In the genomic region with DNA sequence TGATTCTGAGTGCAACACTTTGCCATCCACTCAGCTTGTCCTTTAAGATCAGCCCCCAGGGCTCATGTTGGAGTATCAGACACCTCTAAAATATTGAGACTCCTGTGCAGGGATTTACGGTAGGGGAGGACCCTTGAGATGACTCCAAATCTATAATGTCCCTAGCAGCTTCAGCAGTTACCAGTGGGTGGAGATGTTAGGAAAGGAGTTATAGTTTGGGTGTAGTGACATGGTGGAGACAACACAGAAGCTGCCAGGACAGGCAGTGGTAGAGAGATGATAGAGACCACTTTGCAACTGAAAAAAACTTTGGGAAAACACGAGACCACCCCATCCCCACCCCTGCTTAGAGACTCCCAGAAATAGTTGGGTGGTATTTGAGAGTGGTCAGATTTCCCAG, we compare ENCODE assay signal across 18 cellular contexts. TPM values are rescaled to one million over a fixed set of nuclear protein-coding genes. Genes with fewer than 3 reads are reported as not detected.
DNase-seq lines count a peak whose midpoint lies in the region; ATAC-seq and TF ChIP-seq lines count a peak whose summit lies in the region.
"Had no signal": no experiment of that assay in that cellular context is flagged by ENCODE, and none has a peak within 500 bp of the region (broad histone marks: within the 10 kb centered on the region; RNA-seq: fewer than 3 reads in every experiment).

No MANE protein-coding gene starts in this region.

- peak overlapping the region; percentile 45 for H4K8ac ChIP-seq in trophoblast cell (ENCODE audit: low read depth, low read length)

- no peak overlapping the region for H3K4me3 Mint-ChIP-seq in activated CD4-positive, alpha-beta T cell treated with anti-CD3 and anti-CD28 coated beads, Interleukin-2, amount 10 ng/mL, durations not matched to agents 7 days and 5 days
- H3K4me3 Mint-ChIP-seq: B cell had no signal

- no peaks in the 10 kb centered on the region for H3K9me3 ChIP-seq in trophoblast cell (ENCODE audit: insufficient read depth, low read depth, low read length)
- H3K9me3 ChIP-seq: Caco-2 had no signal

- no peaks in the 10 kb centered on the region for H3K36me3 Mint-ChIP-seq in activated CD4-positive, alpha-beta T cell treated with anti-CD3 and anti-CD28 coated beads, Interleukin-2, amount 10 ng/mL, durations not matched to agents 7 days and 5 days (ENCODE audit: low read depth)

- no peak overlapping the region for H3K4ac ChIP-seq in trophoblast cell (ENCODE audit: low read depth, low read length)

- no peaks in the 10 kb centered on the region for H3K36me3 ChIP-seq in trophoblast cell (ENCODE audit: control insufficient read depth in 1 of 2, insufficient read depth in 2 of 2, low read length in 2 of 2)

- no CpG with 5 or more reads among the region's 2 CpGs for WGBS in trophoblast cell (ENCODE audit: extremely low coverage, insufficient coverage, insufficient read length)

- POLR2A ChIA-PET in activated CD4-positive, alpha-beta T cell treated with anti-CD3 and anti-CD28 coated beads, Interleukin-2, amount 10 ng/mL, durations not matched to agents 7 days and 5 days (lab: Charles Lee): no interaction called here

- H2BK12ac ChIP-seq in trophoblast cell (ENCODE audit: low read length): peak overlapping the region; percentile 84

- DNase-seq in NCI-H146 (lab: John Stamatoyannopoulos, UW) (peak; percentile 37), NCI-H146 treated with DMSO at 0.1 percent for 48 hours (lab: John Stamatoyannopoulos, UW; ENCODE audit: unreplicated experiment) (no peak), M059J (ENCODE audit: low read depth) (peak; percentile 14), epithelial cell of esophagus (ENCODE audit: low read depth) (no peak), trophoblast cell (no peak), hepatic stellate cell (ENCODE audit: low spot score) (no peak)
- no peak for DNase-seq in activated CD4-positive, alpha-beta T cell treated with anti-CD3 and anti-CD28 coated beads, Interleukin-2, amount 10 ng/mL, durations not matched to agents 7 days and 5 days
- DNase-seq: Caco-2, GDM1, GOT3, KG1, NCI-H1930, NCI-H345, NCI-H524 treated with DMSO at 0.1 percent for 48 hours had no signal

- no peak overlapping the region for H2AK5ac ChIP-seq in trophoblast cell (ENCODE audit: low read length)

- peak overlapping the region; percentile 70 for H4K91ac ChIP-seq in trophoblast cell (ENCODE audit: low read depth, low read length)

- CTCF ChIA-PET in activated CD4-positive, alpha-beta T cell treated with anti-CD3 and anti-CD28 coated beads, Interleukin-2, amount 10 ng/mL, durations not matched to agents 7 days and 5 days (lab: Charles Lee): interaction anchor here (0.7 to 1.6 kb wide), 2 partner anchors 9 to 25 kb away, joined by 3 read pairs; no protein-coding TSS in a partner anchor

- H3K27ac ChIP-seq in trophoblast cell (ENCODE audit: low read depth, low read length): no peak overlapping the region
- H3K27ac ChIP-seq: 22Rv1 had no signal

- H3K4me1 Mint-ChIP-seq in activated CD4-positive, alpha-beta T cell treated with anti-CD3 and anti-CD28 coated beads, Interleukin-2, amount 10 ng/mL, durations not matched to agents 7 days and 5 days: no peaks in the 10 kb centered on the region
- H3K4me1 Mint-ChIP-seq: B cell had no signal

- H3K9ac ChIP-seq in trophoblast cell (ENCODE audit: low read length): no peak overlapping the region

- no peak overlapping the region for H3K27ac Mint-ChIP-seq in activated CD4-positive, alpha-beta T cell treated with anti-CD3 and anti-CD28 coated beads, Interleukin-2, amount 10 ng/mL, durations not matched to agents 7 days and 5 days
- H3K27ac Mint-ChIP-seq: B cell had no signal

- H3K79me2 ChIP-seq in trophoblast cell (ENCODE audit: control insufficient read depth, insufficient read depth, low read length, poor library complexity): no peaks in the 10 kb centered on the region

- H3K4me2 ChIP-seq in trophoblast cell (ENCODE audit: low read length): no peak overlapping the region

- peak; percentile 7 for TF ChIP-seq CTCF in epithelial cell of esophagus (IDR thresholded peaks at IDR 0.05; ENCODE audit: insufficient read depth, low read depth, low read length, missing control alignments)

- H3K27me3 Mint-ChIP-seq in activated CD4-positive, alpha-beta T cell treated with anti-CD3 and anti-CD28 coated beads, Interleukin-2, amount 10 ng/mL, durations not matched to agents 7 days and 5 days: no peaks in the 10 kb centered on the region
- H3K27me3 Mint-ChIP-seq: B cell had no signal

- H3K4me1 ChIP-seq in trophoblast cell (ENCODE audit: control insufficient read depth in 1 of 2, insufficient read depth in 2 of 2, low read length in 2 of 2): peaks cover 0 to 6% of the 10 kb centered on the region in 2 experiments

- peaks cover 7% of the 10 kb centered on the region for H3K79me1 ChIP-seq in trophoblast cell (ENCODE audit: low read length)

- H4K12ac ChIP-seq in trophoblast cell (ENCODE audit: low read depth, low read length): no peak overlapping the region

- no peak overlapping the region for H3K23ac ChIP-seq in trophoblast cell (ENCODE audit: low read length)

- H2BK120ac ChIP-seq in trophoblast cell (ENCODE audit: insufficient read depth, low read length, poor library complexity): peak overlapping the region; percentile 31

- H3K4me3 ChIP-seq in epithelial cell of esophagus (ENCODE audit: low read length) (no peak overlapping the region), trophoblast cell (ENCODE audit: low read depth, low read length) (no peak overlapping the region)

- no peak overlapping the region for H3K14ac ChIP-seq in trophoblast cell (ENCODE audit: low read length)

- H3K9me3 Mint-ChIP-seq in activated CD4-positive, alpha-beta T cell treated with anti-CD3 and anti-CD28 coated beads, Interleukin-2, amount 10 ng/mL, durations not matched to agents 7 days and 5 days: peaks cover 3% of the 10 kb centered on the region

- no peak for ATAC-seq in GM18861 (IDR thresholded peaks at IDR 0.05; ENCODE audit: unreplicated experiment)
- ATAC-seq: Panc1 had no signal

- no peak overlapping the region for H2AFZ ChIP-seq in trophoblast cell (ENCODE audit: insufficient read depth, low read length, poor library complexity)

- H3K18ac ChIP-seq in trophoblast cell (ENCODE audit: low read length): no peak overlapping the region

- H2BK5ac ChIP-seq in trophoblast cell (ENCODE audit: low read depth, low read length, poor library complexity): no peak overlapping the region

- H3K27me3 ChIP-seq in trophoblast cell (ENCODE audit: insufficient read depth, low read length): no peaks in the 10 kb centered on the region

RNA-seq across cellular contexts. Expression of a gene that starts 43.3 kb away (rescaled TPM):
- total RNA-seq in M059J (2014; rRNA removed; shearing (Covaris generic)): 36.3 and 61.7 TPM in 2 replicates
- 241 and 242 TPM in 2 replicates for polyA plus RNA-seq in trophoblast cell (2013)
- total RNA-seq in activated CD4-positive, alpha-beta T cell treated with anti-CD3 and anti-CD28 coated beads, Interleukin-2, amount 10 ng/mL, durations not matched to agents 7 days and 5 days: 10 to 100 TPM; 38.3 to 39.5 TPM

Comparison
In these comparisons a context has a peak if more than half of its experiments do, and no peak if none do; other contexts are left out.
1. DNase-seq: peak in NCI-H146 (single experiment) and M059J (single experiment); none in NCI-H146 treated with DMSO at 0.1 percent for 48 hours (single experiment), epithelial cell of esophagus (single experiment), trophoblast cell (0 of 2), activated CD4-positive, alpha-beta T cell treated with anti-CD3 and anti-CD28 coated beads, Interleukin-2, amount 10 ng/mL, durations not matched to agents 7 days and 5 days (single experiment) and hepatic stellate cell (single experiment).